ENCODE assay signal across 12 cellular contexts in genomic region chr9:135971106-135971766, GRCh38.
"Had no signal": no experiment of that assay in that cellular context is flagged by ENCODE, and none has a peak within 500 bp of the region (broad histone marks: within the 10 kb centered on the region; RNA-seq: fewer than 3 reads in every experiment).

No MANE protein-coding gene starts in this region.

- DNase-seq: activated gamma-delta T cell; activated naive CD8-positive, alpha-beta T cell treated with anti-CD3 and anti-CD28 coated beads, Interleukin-2, amount 50 U/mL, for 24 hours; cerebellar nuclear complex; glutamatergic neuron; hippocampal formation; T1000 had no signal

- ATAC-seq: activated naive CD8-positive, alpha-beta T cell treated with anti-CD3 and anti-CD28 coated beads, Interleukin-2, amount 50 U/mL, for 24 hours had no signal

- H3K36me3 ChIP-seq: left lung, neural progenitor cell, sigmoid colon, vagina had no signal

- H3K27me3 ChIP-seq: left lung, testis, vagina had no signal

- H3K9me3 ChIP-seq: left lung, sigmoid colon, testis, vagina had no signal

- H3K4me1 ChIP-seq: neural progenitor cell had no signal

- H3K27ac ChIP-seq: coronary artery, left lung, neural progenitor cell, sigmoid colon, testis, vagina had no signal

- H3K4me3 ChIP-seq: coronary artery, left lung, neural progenitor cell, sigmoid colon, testis, vagina had no signal
